19 cellular contexts compared by ENCODE assay signal in genomic region chr2:20400306-20400705, GRCh38.
"Had no signal": no experiment of that assay in that cellular context is flagged by ENCODE, and none has a peak within 500 bp of the region (broad histone marks: within the 10 kb centered on the region; RNA-seq: fewer than 3 reads in every experiment).

No MANE protein-coding gene starts in this region.

- H3K36me3 Mint-ChIP-seq: naive thymus-derived CD4-positive, alpha-beta T cell; stimulated activated memory B cell treated with anti-CD40 and anti-IgM and Interleukin-4, amounts not matched to agents 10 μg/mL and 1 μg/mL and 100 μg/mL, for 72 hours had no signal

- H3K9me3 Mint-ChIP-seq: naive thymus-derived CD4-positive, alpha-beta T cell; stimulated activated memory B cell treated with anti-CD40 and anti-IgM and Interleukin-4, amounts not matched to agents 10 μg/mL and 1 μg/mL and 100 μg/mL, for 72 hours; stimulated activated naive CD8-positive, alpha-beta T cell treated with anti-CD3 and anti-CD28 coated beads, Interleukin-15, Interleukin-2, amounts not matched to agents 100 ng/mL and 50 ng/mL, for 24 hours had no signal

- H3K27ac Mint-ChIP-seq: naive thymus-derived CD4-positive, alpha-beta T cell; stimulated activated memory B cell treated with anti-CD40 and anti-IgM and Interleukin-4, amounts not matched to agents 10 μg/mL and 1 μg/mL and 100 μg/mL, for 72 hours; stimulated activated naive CD8-positive, alpha-beta T cell treated with anti-CD3 and anti-CD28 coated beads, Interleukin-15, Interleukin-2, amounts not matched to agents 100 ng/mL and 50 ng/mL, for 24 hours had no signal

- DNase-seq: effector memory CD4-positive, alpha-beta T cell; glutamatergic neuron; islet precursor cell; left ventricle myocardium inferior; mesendoderm; naive thymus-derived CD4-positive, alpha-beta T cell; posterior cingulate gyrus; right cardiac atrium; stimulated activated CD4-positive, alpha-beta T cell treated with anti-CD3 and anti-CD28 coated beads, Interleukin-4, amount 100 ng/mL, for 24 hours; tibial artery; upper lobe of right lung had no signal

- ATAC-seq: esophagus mucosa; naive thymus-derived CD4-positive, alpha-beta T cell; right cardiac atrium; stimulated activated memory B cell treated with anti-CD40 and anti-IgM and Interleukin-4, amounts not matched to agents 10 μg/mL and 1 μg/mL and 100 μg/mL, for 72 hours; upper lobe of right lung had no signal

- H3K4me1 ChIP-seq: left ventricle myocardium inferior, upper lobe of right lung had no signal

- H3K4me3 ChIP-seq: gastroesophageal sphincter, left ventricle myocardium inferior, lung, tibial artery, upper lobe of right lung, vagina had no signal

- H3K27ac ChIP-seq: left ventricle myocardium inferior, neutrophil, tibial artery, upper lobe of right lung, vagina had no signal

- H3K9me3 ChIP-seq: gastroesophageal sphincter, left ventricle myocardium inferior, neutrophil, tibial artery, upper lobe of right lung, vagina had no signal

- H3K36me3 ChIP-seq: gastroesophageal sphincter, left ventricle myocardium inferior, neutrophil, tibial artery, upper lobe of right lung, vagina had no signal

- H3K27me3 Mint-ChIP-seq: stimulated activated naive CD8-positive, alpha-beta T cell treated with anti-CD3 and anti-CD28 coated beads, Interleukin-15, Interleukin-2, amounts not matched to agents 100 ng/mL and 50 ng/mL, for 24 hours had no signal

- FAIRE-seq: endometrium had no signal

- H3K4me3 Mint-ChIP-seq: naive thymus-derived CD4-positive, alpha-beta T cell; stimulated activated memory B cell treated with anti-CD40 and anti-IgM and Interleukin-4, amounts not matched to agents 10 μg/mL and 1 μg/mL and 100 μg/mL, for 72 hours; stimulated activated naive CD8-positive, alpha-beta T cell treated with anti-CD3 and anti-CD28 coated beads, Interleukin-15, Interleukin-2, amounts not matched to agents 100 ng/mL and 50 ng/mL, for 24 hours had no signal

- H3K27me3 ChIP-seq: gastroesophageal sphincter, tibial artery, upper lobe of right lung, vagina had no signal
